Comparison of ENCODE assay signal across 8 cellular contexts in the genomic region with DNA sequence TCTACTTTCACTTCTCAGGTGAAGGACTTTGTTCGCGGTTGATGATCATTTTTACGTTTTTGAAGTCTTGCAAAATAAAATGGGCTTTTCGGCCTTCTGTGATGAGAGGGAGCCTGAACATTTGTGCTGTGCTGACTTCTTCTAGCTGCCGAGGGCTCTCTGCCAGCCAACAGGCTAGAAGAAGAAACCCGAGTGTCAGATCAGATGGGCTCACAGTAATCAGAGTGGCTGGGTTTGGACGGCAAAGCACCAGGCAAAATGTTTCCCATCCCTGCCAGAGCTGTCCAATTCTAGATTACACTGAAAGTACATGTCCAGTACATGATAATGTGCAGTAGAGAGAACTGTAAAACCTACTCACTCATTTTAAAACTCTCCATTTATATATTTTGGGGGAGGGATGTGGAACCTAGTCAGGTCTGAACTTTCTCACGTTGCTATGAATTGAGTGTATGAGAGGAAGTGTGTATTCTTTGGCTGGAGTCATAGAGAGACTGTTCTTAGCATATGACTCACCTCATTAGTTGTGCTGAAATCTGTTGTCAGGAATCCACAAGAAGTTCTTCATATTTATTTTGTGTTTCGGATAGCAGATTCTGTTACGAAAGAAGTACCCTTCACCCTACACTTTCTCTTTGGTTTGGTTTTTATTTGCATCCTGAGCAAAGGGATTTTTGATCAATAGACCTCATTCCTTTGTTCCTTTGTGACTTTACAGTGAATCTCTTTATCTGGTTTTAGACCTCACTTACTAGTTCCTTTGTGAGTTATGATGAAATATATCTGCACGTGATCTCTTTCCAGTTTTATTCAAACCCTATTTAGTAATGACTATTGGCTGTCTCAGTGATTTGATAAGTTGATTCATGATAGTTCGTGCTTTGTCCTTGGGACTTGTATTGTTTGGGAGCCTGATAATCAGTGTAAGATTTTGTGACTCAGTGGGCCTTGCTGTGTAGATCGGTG. TPM values are rescaled to one million over a fixed set of nuclear protein-coding genes. Genes with fewer than 3 reads are reported as not detected.
DNase-seq lines count a peak whose midpoint lies in the region; ATAC-seq, FAIRE-seq and TF ChIP-seq lines count a peak whose summit lies in the region.

No MANE protein-coding gene starts in this region.

- H3K4me1 ChIP-seq in A549 (peaks cover 63% of the 10 kb centered on the region), foreskin keratinocyte (peaks cover 33% of the 10 kb centered on the region), ovary (ENCODE audit: insufficient read depth) (peaks cover 28% of the 10 kb centered on the region)

- no peaks in the 10 kb centered on the region for H3K36me3 ChIP-seq in ovary

- peak overlapping the region; percentile 93 to 97 for H3K27ac ChIP-seq in A549
- peak overlapping the region; percentile 83 for H3K27ac ChIP-seq in foreskin keratinocyte
- peak overlapping the region in 1 of 2 donors; percentile 74 for H3K27ac ChIP-seq in ovary

- intact Hi-C loops in ovary (cut with DNase I) = loop anchor here (5.0 to 10.0 kb wide), 3 partner anchors 39 to 987 kb away; a partner anchor contains a TSS

- H3K4me2 ChIP-seq in A549 = peak overlapping the region; percentile 93

- CTCF ChIA-PET in A549 (lab: Yijun Ruan, JAX) = interaction anchor here (1.6 kb wide), 1 partner anchor 11 kb away, joined by 3 read pairs; no protein-coding TSS in a partner anchor

- FAIRE-seq in A549 (lab: Jason Lieb, UNC) = no peak

- TF ChIP-seq POLR2A in A549 (IDR thresholded peaks at IDR 0.05; ENCODE audit: low read length) (no peak), ovary (IDR thresholded peaks at IDR 0.05) (no peak)

- H3K9me3 ChIP-seq in A549 (no peaks in the 10 kb centered on the region), ovary (no peaks in the 10 kb centered on the region)

- 53% methylated on average over 13 of the region's 13 CpGs for WGBS in A549 (ENCODE audit: missing lambda C conversion rate)
- 14 to 18% (median 16%) methylated on average over 13 of the region's 13 CpGs for WGBS in ovary, 3 donors

- POLR2A ChIA-PET in A549 (lab: Yijun Ruan, JAX) = interaction anchor here (0.9 kb wide), 1 partner anchor 41 kb away, joined by 3 read pairs; no protein-coding TSS in a partner anchor

- TF ChIP-seq CTCF in A549 (IDR thresholded peaks at IDR 0.05) = no peak
- no peak for TF ChIP-seq CTCF in foreskin keratinocyte (conservative IDR thresholded peaks at IDR 0.05)
- no peak for TF ChIP-seq CTCF in ovary (IDR thresholded peaks at IDR 0.05)

- DNase-seq in A549 (ENCODE audit: low read depth in 1 of 2, low spot score in 1 of 2) = peak in 1 of 2 experiments; percentile 45
- DNase-seq in NCI-H2227 treated with DMSO at 0.1 percent for 48 hours (lab: John Stamatoyannopoulos, UW) = peak; percentile 48
- DNase-seq in activated effector memory CD4-positive, alpha-beta T cell treated with Interleukin-2 at 50 U/mL for 16 hours = peak; percentile 28
- peak; percentile 82 to 92 for DNase-seq in foreskin keratinocyte
- DNase-seq in ovary = peak; percentile 64 to 80 (median 74)
- DNase-seq in NCI-H146 treated with DMSO at 0.1 percent for 48 hours (lab: John Stamatoyannopoulos, UW; ENCODE audit: unreplicated experiment) = no peak

- peak in 1 of 2 experiments; percentile 22; a peak in 2 of 6 replicates for ATAC-seq in A549
- peak; percentile 68 for ATAC-seq in GM18498 (IDR thresholded peaks at IDR 0.05; ENCODE audit: unreplicated experiment)
- ATAC-seq in HG02852 (IDR thresholded peaks at IDR 0.05; ENCODE audit: unreplicated experiment) = peak; percentile 71
- peak; percentile 60 for ATAC-seq in foreskin keratinocyte

- TF ChIP-seq EP300 in A549 (IDR thresholded peaks at IDR 0.05) (no peak), ovary (IDR thresholded peaks at IDR 0.05) (no peak)

- no peaks in the 10 kb centered on the region for H3K27me3 ChIP-seq in foreskin keratinocyte
- no peaks in the 10 kb centered on the region for H3K27me3 ChIP-seq in ovary

- H3K4me3 ChIP-seq in A549 (peak overlapping the region; percentile 7; the same call in 1 of the 3 replicates), ovary (peak overlapping the region; percentile 0)

- TF ChIP-seq RAD21 in A549 (conservative IDR thresholded peaks at IDR 0.05 in 1 of 2, IDR thresholded peaks at IDR 0.05 in 1 of 2) = no peak

TF ChIP-seq in A549, 52 proteins besides CTCF, POLR2A, EP300 and RAD21:
- TF ChIP-seq ESRRA (IDR thresholded peaks at IDR 0.05; ENCODE audit: borderline replicate concordance, low read length) = no peak
- TF ChIP-seq SREBF2 (IDR thresholded peaks at IDR 0.05) = no peak
- TF ChIP-seq TP53 (CRISPR knock-in tag; IDR thresholded peaks at IDR 0.05) = no peak
- TF ChIP-seq EHF (CRISPR knock-in tag; IDR thresholded peaks at IDR 0.05) = no peak
- TF ChIP-seq, protein P1, sequence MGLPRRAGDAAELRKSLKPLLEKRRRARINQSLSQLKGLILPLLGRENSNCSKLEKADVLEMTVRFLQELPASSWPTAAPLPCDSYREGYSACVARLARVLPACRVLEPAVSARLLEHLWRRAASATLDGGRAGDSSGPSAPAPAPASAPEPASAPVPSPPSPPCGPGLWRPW (IDR thresholded peaks at IDR 0.05) = no peak
- no peak for TF ChIP-seq EHMT2 (IDR thresholded peaks at IDR 0.05; ENCODE audit: low read depth)
- TF ChIP-seq, protein P2, sequence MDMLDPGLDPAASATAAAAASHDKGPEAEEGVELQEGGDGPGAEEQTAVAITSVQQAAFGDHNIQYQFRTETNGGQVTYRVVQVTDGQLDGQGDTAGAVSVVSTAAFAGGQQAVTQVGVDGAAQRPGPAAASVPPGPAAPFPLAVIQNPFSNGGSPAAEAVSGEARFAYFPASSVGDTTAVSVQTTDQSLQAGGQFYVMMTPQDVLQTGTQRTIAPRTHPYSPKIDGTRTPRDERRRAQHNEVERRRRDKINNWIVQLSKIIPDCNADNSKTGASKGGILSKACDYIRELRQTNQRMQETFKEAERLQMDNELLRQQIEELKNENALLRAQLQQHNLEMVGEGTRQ (IDR thresholded peaks at IDR 0.05) = no peak
- TF ChIP-seq KDM1A (IDR thresholded peaks at IDR 0.05; ENCODE audit: low read depth) = no peak
- no peak for TF ChIP-seq TFCP2L1 (CRISPR knock-in tag; IDR thresholded peaks at IDR 0.05)
- 0 out of 2 replicates have a peak, but pooled peaks have one; percentile 26 for TF ChIP-seq FOSL2 (IDR thresholded peaks at IDR 0.05)
- TF ChIP-seq FOSL2 (CRISPR knock-in tag; IDR thresholded peaks at IDR 0.05) = peak; percentile 72
- TF ChIP-seq CEBPB (IDR thresholded peaks at IDR 0.05) = 0 out of 4 replicates have a peak, but pooled peaks of 1 of the 2 experiments have one; percentile 22
- TF ChIP-seq GATA3 (IDR thresholded peaks at IDR 0.05; ENCODE audit: borderline replicate concordance) = no peak
- TF ChIP-seq, protein P3, sequence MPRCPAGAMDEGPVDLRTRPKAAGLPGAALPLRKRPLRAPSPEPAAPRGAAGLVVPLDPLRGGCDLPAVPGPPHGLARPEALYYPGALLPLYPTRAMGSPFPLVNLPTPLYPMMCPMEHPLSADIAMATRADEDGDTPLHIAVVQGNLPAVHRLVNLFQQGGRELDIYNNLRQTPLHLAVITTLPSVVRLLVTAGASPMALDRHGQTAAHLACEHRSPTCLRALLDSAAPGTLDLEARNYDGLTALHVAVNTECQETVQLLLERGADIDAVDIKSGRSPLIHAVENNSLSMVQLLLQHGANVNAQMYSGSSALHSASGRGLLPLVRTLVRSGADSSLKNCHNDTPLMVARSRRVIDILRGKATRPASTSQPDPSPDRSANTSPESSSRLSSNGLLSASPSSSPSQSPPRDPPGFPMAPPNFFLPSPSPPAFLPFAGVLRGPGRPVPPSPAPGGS (IDR thresholded peaks at IDR 0.05) = no peak
- no peak for TF ChIP-seq HEYL (CRISPR knock-in tag; IDR thresholded peaks at IDR 0.05)

RNA-seq across cellular contexts. Expression of a gene that starts 4.8 kb away (rescaled TPM):
- 171 and 188 TPM in 2 replicates for polyA plus RNA-seq in A549 (2011; rRNA removed)
- 86.8 and 87.2 TPM in 2 replicates for polyA plus RNA-seq in A549 (2012; cell fraction: cytosol; rRNA removed)
- polyA plus RNA-seq in A549 (2012; cell fraction: nucleus; rRNA removed) = 122 and 143 TPM in 2 replicates
- 109 to 124 TPM (median 119 TPM) in 3 replicates for polyA plus RNA-seq in A549 (2017; fragmentation: RNase III; extraction: RNeasy Plus Mini Kit Qiagen cat#74134 plus additional on column Dnase treatment)
- polyA minus RNA-seq in A549 (2011; rRNA and poly(A)+ RNA removed) = 205 and 248 TPM in 2 replicates
- 141 and 174 TPM in 2 replicates for total RNA-seq in foreskin keratinocyte
- 124 and 152 TPM in 2 replicates for polyA plus RNA-seq in foreskin keratinocyte
- total RNA-seq in ovary = 100 to 1,000 TPM; 106 to 279 (median 196) TPM
- polyA plus RNA-seq in ovary = 100 to 1,000 TPM; 184 to 388 TPM
